ENCODE assay signal across 8 cellular contexts in the genomic region with DNA sequence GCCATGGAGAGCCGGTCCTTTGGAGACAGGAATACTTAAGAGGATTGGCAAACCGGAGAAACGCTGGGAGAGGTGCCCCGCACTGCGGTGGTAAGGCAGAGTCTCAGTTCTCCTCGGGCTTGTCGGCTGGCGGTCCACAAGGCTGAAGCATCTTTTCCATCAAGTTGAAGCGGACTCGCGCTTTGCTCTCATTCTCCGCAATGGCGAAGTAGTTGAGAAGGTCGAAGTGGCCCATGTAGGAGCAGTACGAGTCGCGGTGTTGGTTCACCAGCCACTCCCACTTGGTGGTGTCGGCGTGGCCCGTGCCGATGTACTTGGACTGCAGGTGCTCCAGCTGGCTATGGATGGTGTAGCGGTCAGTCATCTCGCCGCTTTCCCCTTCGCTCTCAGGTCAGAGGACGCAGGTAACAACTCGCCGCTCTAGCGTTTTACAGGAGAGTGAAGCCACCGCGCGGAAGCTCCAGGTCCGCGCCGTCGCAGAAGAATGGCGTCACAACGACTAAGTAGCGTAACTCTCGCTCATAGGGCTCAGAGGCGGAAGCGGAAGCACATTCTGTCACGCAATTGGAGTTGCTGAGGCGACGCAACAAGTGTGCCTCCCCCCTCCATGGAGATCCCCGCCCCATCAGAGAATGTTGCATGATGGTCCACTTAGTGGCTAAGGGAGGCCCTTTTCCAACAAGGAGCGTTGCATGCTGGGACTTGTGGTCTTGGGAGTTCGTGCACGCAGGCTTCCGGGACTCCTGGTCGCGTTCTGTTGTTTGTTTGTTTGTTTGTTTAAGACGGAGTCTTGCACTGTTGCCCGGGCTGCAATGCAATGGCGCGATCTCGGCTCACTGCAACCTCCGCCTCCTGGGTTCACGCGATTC. TPM values are rescaled to one million over a fixed set of nuclear protein-coding genes. Genes with fewer than 3 reads are reported as not detected.
DNase-seq lines count a peak whose midpoint lies in the region; ATAC-seq and TF ChIP-seq lines count a peak whose summit lies in the region.

A gene (minus strand): TSS at position 440 of the 869 bp plus-strand sequence. CDS start 76 bp downstream, at position 364.

- H3K36me3 ChIP-seq in lung (ENCODE audit: control insufficient read depth in 2 of 2, insufficient read depth in 2 of 2, low read length in 2 of 2), result no peaks in the 10 kb centered on the region

- POLR2A ChIA-PET in activated CD8-positive, alpha-beta memory T cell treated with anti-CD3 and anti-CD28 coated beads for 36 hours (lab: Charles Lee), result interaction anchor here (0.6 to 1.4 kb wide), 5 partner anchors 18 to 1639 kb away, joined by 3 to 7 read pairs (median 4); no protein-coding TSS in a partner anchor

- no peak for TF ChIP-seq CTCF in GM20000 (IDR thresholded peaks at IDR 0.05; ENCODE audit: extremely low read depth, missing control alignments)
- no peak for TF ChIP-seq CTCF in lung (IDR thresholded peaks at IDR 0.05; ENCODE audit: control extremely low read depth, extremely low read depth)

- ATAC-seq in lung (ENCODE audit: insufficient read depth, low FRiP score), result peak; percentile 95

- no peaks in the 10 kb centered on the region for H3K9me3 ChIP-seq in lung (ENCODE audit: control insufficient read depth in 2 of 2, insufficient read depth in 1 of 2, low read length in 1 of 2)

- peaks cover 3 to 8% of the 10 kb centered on the region in 2 donors for H3K4me1 ChIP-seq in lung (ENCODE audit: control insufficient read depth in 2 of 2, insufficient read depth in 2 of 2, low read length in 2 of 2)

- DNase-seq in CMK (ENCODE audit: low read depth) (peak; percentile 99), GM20000 (ENCODE audit: low spot score) (peak; percentile 87), HT-29 (ENCODE audit: low spot score) (peak; percentile 98), NOMO-1 (lab: John Stamatoyannopoulos, UW; ENCODE audit: unreplicated experiment in 2 of 2) (peak; percentile 96 to 98), lung (ENCODE audit: low spot score) (peak; percentile 99)
- peak; percentile 96 for DNase-seq in effector CD8-positive, alpha-beta T cell (lab: John Stamatoyannopoulos, UW)
- DNase-seq in stimulated activated CD4-positive, alpha-beta T cell treated with anti-CD3 and anti-CD28 coated beads, TNF-alpha, amount 100 ng/mL, for 4 hours (ENCODE audit: low read depth in 3 of 3), result peak; percentile 88 to 95 (median 94)

- H3K4me3 ChIP-seq in lung, result peak within 1 kb of the TSS; percentile 69

- CTCF ChIA-PET in activated CD8-positive, alpha-beta memory T cell treated with anti-CD3 and anti-CD28 coated beads for 36 hours (lab: Charles Lee), result interaction anchor here (1.4 kb wide), 2 partner anchors 30 to 121 kb away, joined by 3 to 6 read pairs; no protein-coding TSS in a partner anchor

- H3K27me3 ChIP-seq in lung (ENCODE audit: control insufficient read depth, insufficient read depth), result no peaks in the 10 kb centered on the region

- peak within 1 kb of the TSS; percentile 70 to 96 for H3K27ac ChIP-seq in lung (ENCODE audit: low read depth in 1 of 2, low read length in 1 of 2)

- 0% methylated on average over 60 of the region's 60 CpGs for WGBS in lung, 2 donors

RNA-seq across cellular contexts. Expression of the gene that starts here (rescaled TPM):
- total RNA-seq in HT-29 (2014; rRNA removed; shearing (Covaris generic)), result 153 and 154 TPM in 2 replicates
- total RNA-seq in activated CD8-positive, alpha-beta memory T cell treated with anti-CD3 and anti-CD28 coated beads for 36 hours, result 100 to 1,000 TPM; 268 to 278 TPM
- 100 to 1,000 TPM in 1 of 2 donors, 10 to 100 TPM in 1; 36.3 to 155 TPM for total RNA-seq in lung
- 100 to 1,000 TPM; 170 to 251 TPM for polyA plus RNA-seq in lung

Comparison
In these comparisons a context has a peak if more than half of its experiments do, and no peak if none do; other contexts are left out.
1. Peak in every context shown above with its lines: DNase-seq, ATAC-seq, H3K4me3 ChIP-seq and H3K27ac ChIP-seq.